Comparison of ENCODE assay signal across 21 cellular contexts in the genomic region with DNA sequence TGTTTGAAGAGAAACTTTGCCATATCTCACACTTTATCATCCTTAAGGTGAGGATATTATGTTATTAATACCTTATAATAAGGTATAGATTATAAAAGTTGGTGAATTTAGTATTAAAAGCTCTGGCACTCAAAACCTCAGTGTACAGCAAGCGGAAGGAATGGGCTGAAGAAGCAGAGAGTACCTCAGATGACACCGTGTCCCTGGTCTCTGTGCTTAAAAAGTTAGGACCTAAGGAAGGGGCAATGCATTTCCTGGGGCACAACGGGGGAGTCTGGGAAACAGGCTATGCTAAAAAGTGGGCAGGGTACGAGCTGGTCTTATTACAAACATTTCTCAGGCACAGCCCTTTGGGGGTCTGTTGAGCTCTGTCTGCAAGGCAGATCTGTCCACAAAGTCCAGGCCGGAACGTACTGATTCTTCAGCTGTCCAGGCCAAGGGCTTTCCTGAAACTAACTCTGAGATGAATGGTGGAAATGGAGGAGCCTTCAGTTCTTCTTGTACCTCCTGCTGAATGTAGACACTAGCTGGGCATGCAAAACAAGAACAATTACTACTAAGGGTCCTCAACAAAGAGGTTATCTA.
DNase-seq lines count a peak whose midpoint lies in the region; ATAC-seq and TF ChIP-seq lines count a peak whose summit lies in the region.
"Had no signal": no experiment of that assay in that cellular context is flagged by ENCODE, and none has a peak within 500 bp of the region (broad histone marks: within the 10 kb centered on the region; RNA-seq: fewer than 3 reads in every experiment).

No MANE protein-coding gene starts in this region.

- H3K27me3 ChIP-seq in OCI-LY1 (ENCODE audit: insufficient read depth, low read length) (no peaks in the 10 kb centered on the region), endodermal cell (ENCODE audit: control insufficient read depth, insufficient read depth, low read length, poor library complexity, severe bottlenecking) (no peaks in the 10 kb centered on the region), right cardiac atrium (ENCODE audit: control insufficient read depth, insufficient read depth) (no peaks in the 10 kb centered on the region)
- H3K27me3 ChIP-seq: BLaER1, Peyer's patch had no signal

- H3K4me2 ChIP-seq in OCI-LY1 (ENCODE audit: low read length): peak overlapping the region; percentile 20; the same call in 1 of the 2 replicates
- H3K4me2 ChIP-seq: BLaER1, KMS-11 had no signal

- no peak overlapping the region for H3K27ac ChIP-seq in OCI-LY1 (ENCODE audit: low read depth, low read length, poor library complexity, severe bottlenecking)
- H3K27ac ChIP-seq in endodermal cell (ENCODE audit: low read depth, low read length): no peak overlapping the region
- H3K27ac ChIP-seq in right cardiac atrium (ENCODE audit: low read length): peak overlapping the region; percentile 82
- H3K27ac ChIP-seq: BLaER1, GM23248, KMS-11, Peyer's patch had no signal

- 87 to 95% methylated on average over 3 to 6 of the region's 6 CpGs for WGBS in endodermal cell (ENCODE audit: insufficient coverage in 1 of 2, insufficient read length in 1 of 2), 2 experiments
- 77% methylated on average over 6 of the region's 6 CpGs for WGBS in right cardiac atrium

- no peaks in the 10 kb centered on the region for H3K27me3 Mint-ChIP-seq in endodermal cell (ENCODE audit: insufficient read depth)
- no peaks in the 10 kb centered on the region for H3K27me3 Mint-ChIP-seq in stimulated activated memory B cell treated with anti-CD40 and anti-IgM and Interleukin-4, amounts not matched to agents 10 μg/mL and 1 μg/mL and 100 μg/mL, for 72 hours
- H3K27me3 Mint-ChIP-seq: CD4-positive, alpha-beta T cell had no signal

- peaks cover 32% of the 10 kb centered on the region for H3K4me1 ChIP-seq in OCI-LY1 (ENCODE audit: insufficient read depth, low read length, severe bottlenecking)
- H3K4me1 ChIP-seq in endodermal cell (ENCODE audit: control insufficient read depth, insufficient read depth, low read length): peaks cover 11% of the 10 kb centered on the region
- peaks cover 2% of the 10 kb centered on the region for H3K4me1 ChIP-seq in right cardiac atrium (ENCODE audit: control insufficient read depth, insufficient read depth, low read length)
- H3K4me1 ChIP-seq: BLaER1, Peyer's patch had no signal

- intact Hi-C loops in right cardiac atrium (cut with DNase I): no loop called here

- no peaks in the 10 kb centered on the region for H3K9me2 ChIP-seq in OCI-LY1 (ENCODE audit: low read depth, low read length)

- H2AFZ ChIP-seq in OCI-LY1 (ENCODE audit: low read length): peak overlapping the region; percentile 87
- H2AFZ ChIP-seq: GM23248 had no signal

- DNase-seq in endodermal cell (peak; percentile 56), right cardiac atrium (no peak), NCI-H526 treated with DMSO at 0.1 percent for 48 hours (lab: John Stamatoyannopoulos, UW) (no peak)
- DNase-seq: CD4-positive, alpha-beta T cell; DND-41; GM23248; IMR-90; NCI-H1105; NCI-H2029 treated with DMSO at 0.1 percent for 48 hours; NCI-H226; NCI-H510A treated with DMSO at 0.1 percent for 48 hours; NCI-H774; NK-92 treated with Interleukin-12 subunit alpha and Interleukin-12 subunit beta, amount 100 ng/mL, for 24 hours; Peyer's patch had no signal

- H3K36me3 ChIP-seq in OCI-LY1 (ENCODE audit: insufficient read depth, low read length) (no peaks in the 10 kb centered on the region), endodermal cell (ENCODE audit: control insufficient read depth, insufficient read depth, low read length) (no peaks in the 10 kb centered on the region)
- H3K36me3 ChIP-seq: BLaER1, Peyer's patch had no signal

- no peaks in the 10 kb centered on the region for H3K36me3 Mint-ChIP-seq in endodermal cell (ENCODE audit: low read depth)
- no peaks in the 10 kb centered on the region for H3K36me3 Mint-ChIP-seq in stimulated activated memory B cell treated with anti-CD40 and anti-IgM and Interleukin-4, amounts not matched to agents 10 μg/mL and 1 μg/mL and 100 μg/mL, for 72 hours

- H3K9ac ChIP-seq in OCI-LY1 (ENCODE audit: low read length) (no peak overlapping the region), endodermal cell (ENCODE audit: extremely low read depth, low read length, poor library complexity, severe bottlenecking) (no peak overlapping the region)
- H3K9ac ChIP-seq: BLaER1, GM23248, KMS-11 had no signal

- no peak overlapping the region for H3K4me3 Mint-ChIP-seq in endodermal cell
- no peak overlapping the region for H3K4me3 Mint-ChIP-seq in stimulated activated memory B cell treated with anti-CD40 and anti-IgM and Interleukin-4, amounts not matched to agents 10 μg/mL and 1 μg/mL and 100 μg/mL, for 72 hours
- H3K4me3 Mint-ChIP-seq: CD4-positive, alpha-beta T cell had no signal

- no peaks in the 10 kb centered on the region for H4K20me1 ChIP-seq in OCI-LY1 (ENCODE audit: insufficient read depth, low read length)
- H4K20me1 ChIP-seq: BLaER1 had no signal

- H3K79me2 ChIP-seq in OCI-LY1 (ENCODE audit: insufficient read depth, low read length): no peaks in the 10 kb centered on the region

- peaks cover 28% of the 10 kb centered on the region for H3K4me1 Mint-ChIP-seq in endodermal cell
- no peaks in the 10 kb centered on the region for H3K4me1 Mint-ChIP-seq in stimulated activated memory B cell treated with anti-CD40 and anti-IgM and Interleukin-4, amounts not matched to agents 10 μg/mL and 1 μg/mL and 100 μg/mL, for 72 hours

- no peak overlapping the region for H3K4me3 ChIP-seq in OCI-LY1 (ENCODE audit: low read depth, low read length, poor library complexity, severe bottlenecking)
- H3K4me3 ChIP-seq in endodermal cell (ENCODE audit: low read length): peak overlapping the region; percentile 20
- peak overlapping the region; percentile 14 for H3K4me3 ChIP-seq in right cardiac atrium (ENCODE audit: low read length)
- H3K4me3 ChIP-seq: BLaER1, GM23248, Peyer's patch had no signal

- H3K27ac Mint-ChIP-seq in endodermal cell: peak overlapping the region; percentile 49
- no peak overlapping the region for H3K27ac Mint-ChIP-seq in stimulated activated memory B cell treated with anti-CD40 and anti-IgM and Interleukin-4, amounts not matched to agents 10 μg/mL and 1 μg/mL and 100 μg/mL, for 72 hours
- H3K27ac Mint-ChIP-seq: CD4-positive, alpha-beta T cell had no signal

- TF ChIP-seq CTCF in OCI-LY1 (IDR thresholded peaks at IDR 0.05; ENCODE audit: low read length) (no peak), endodermal cell (conservative IDR thresholded peaks at IDR 0.05) (no peak)

- H3F3A ChIP-seq in OCI-LY1 (ENCODE audit: insufficient read depth, low read length): 0 out of 2 replicates have a peak, but pooled peaks cover 3% of the 10 kb centered on the region

- H3K9me3 Mint-ChIP-seq in endodermal cell: peaks cover 8% of the 10 kb centered on the region
- H3K9me3 Mint-ChIP-seq in stimulated activated memory B cell treated with anti-CD40 and anti-IgM and Interleukin-4, amounts not matched to agents 10 μg/mL and 1 μg/mL and 100 μg/mL, for 72 hours: peaks cover 6% of the 10 kb centered on the region

- ATAC-seq in right cardiac atrium (peak; percentile 51 to 58), HG03521 (IDR thresholded peaks at IDR 0.05; ENCODE audit: unreplicated experiment) (no peak), GM21360 (IDR thresholded peaks at IDR 0.05; ENCODE audit: unreplicated experiment) (no peak)
- peak; percentile 34 for ATAC-seq in stimulated activated memory B cell treated with anti-CD40 and anti-IgM and Interleukin-4, amounts not matched to agents 10 μg/mL and 1 μg/mL and 100 μg/mL, for 72 hours
- ATAC-seq: HCT116 had no signal

- H3K9me3 ChIP-seq in OCI-LY1 (ENCODE audit: low read length) (no peaks in the 10 kb centered on the region), endodermal cell (ENCODE audit: control insufficient read depth, low read length) (peaks cover 13% of the 10 kb centered on the region), right cardiac atrium (ENCODE audit: control insufficient read depth, low read length) (no peaks in the 10 kb centered on the region)
- H3K9me3 ChIP-seq: BLaER1, Peyer's patch had no signal

Comparison
In these comparisons a context has a peak if more than half of its experiments do, and no peak if none do; other contexts are left out.
1. ATAC-seq: peak in right cardiac atrium (2 of 2) and stimulated activated memory B cell treated with anti-CD40 and anti-IgM and Interleukin-4, amounts not matched to agents 10 μg/mL and 1 μg/mL and 100 μg/mL, for 72 hours (single experiment); none in HG03521 (single experiment) and GM21360 (single experiment).